12 cellular contexts compared by ENCODE assay signal in genomic region chr1:25360596-25361581, GRCh38. TPM values are rescaled to one million over a fixed set of nuclear protein-coding genes. Genes with fewer than 3 reads are reported as not detected.
A peak's percentile ranks its signal among the peaks of the same experiment; 100 is the strongest.
DNase-seq lines count a peak whose midpoint lies in the region; ATAC-seq and TF ChIP-seq lines count a peak whose summit lies in the region.
"Had no signal": no experiment of that assay in that cellular context is flagged by ENCODE, and none has a peak within 500 bp of the region (broad histone marks: within the 10 kb centered on the region; RNA-seq: fewer than 3 reads in every experiment).

No MANE protein-coding gene starts in this region.

- H3K9me3 Mint-ChIP-seq in activated CD4-positive, alpha-beta T cell treated with anti-CD3 and anti-CD28 coated beads for 36 hours (ENCODE audit: low read depth): no peaks in the 10 kb centered on the region
- no peaks in the 10 kb centered on the region for H3K9me3 Mint-ChIP-seq in T-cell

- H3K4me1 Mint-ChIP-seq in activated CD4-positive, alpha-beta T cell treated with anti-CD3 and anti-CD28 coated beads for 36 hours: peaks cover 16% of the 10 kb centered on the region
- H3K4me1 Mint-ChIP-seq in T-cell: peaks cover 13 to 25% (median 18%) of the 10 kb centered on the region in 3 donors

- no peak for DNase-seq in activated CD4-positive, alpha-beta T cell treated with anti-CD3 and anti-CD28 coated beads for 36 hours
- no peak for DNase-seq in activated CD4-positive, alpha-beta T cell treated with anti-CD3 and anti-CD28 coated beads for 1 hour
- DNase-seq in T-cell (no peak), fibroblast of mammary gland (ENCODE audit: low read depth) (peak; percentile 82), COLO829 (ENCODE audit: low spot score) (no peak), NCI-H128 (lab: John Stamatoyannopoulos, UW; ENCODE audit: unreplicated experiment) (no peak), NK-92 (lab: John Stamatoyannopoulos, UW; ENCODE audit: unreplicated experiment) (no peak)
- DNase-seq: 8988T; activated CD8-positive, alpha-beta memory T cell treated with anti-CD3 and anti-CD28 coated beads, Interleukin-2, amount 50 U/mL, for 48 hours; effector memory CD4-positive, alpha-beta T cell; NCI-H187 had no signal

- peak overlapping the region; percentile 14 for H3K27ac ChIP-seq in skeletal muscle tissue (ENCODE audit: low read depth, low read length)

- peak overlapping the region; percentile 33 for H3K27ac Mint-ChIP-seq in activated CD4-positive, alpha-beta T cell treated with anti-CD3 and anti-CD28 coated beads for 36 hours
- H3K27ac Mint-ChIP-seq in T-cell: peak overlapping the region; percentile 49 to 75

- H3K4me3 Mint-ChIP-seq in activated CD4-positive, alpha-beta T cell treated with anti-CD3 and anti-CD28 coated beads for 36 hours: no peak overlapping the region
- H3K4me3 Mint-ChIP-seq in T-cell: no peak overlapping the region

- H3K9me3 ChIP-seq in skeletal muscle tissue (ENCODE audit: control insufficient read depth in 3 of 3, low read length in 3 of 3): no peaks in the 10 kb centered on the region

- H3K9ac ChIP-seq in skeletal muscle tissue (ENCODE audit: low read depth in 1 of 3, low read length in 3 of 3): no peak overlapping the region

- H3K27me3 ChIP-seq in skeletal muscle tissue (ENCODE audit: control insufficient read depth in 3 of 3, insufficient read depth in 3 of 3, low read length in 3 of 3): no peaks in the 10 kb centered on the region

- H3K4me3 ChIP-seq in fibroblast of mammary gland (ENCODE audit: control insufficient read depth, low read depth, low read length): no peak overlapping the region
- no peak overlapping the region for H3K4me3 ChIP-seq in skeletal muscle tissue (ENCODE audit: low read length in 3 of 3)

- no peaks in the 10 kb centered on the region for H3K27me3 Mint-ChIP-seq in activated CD4-positive, alpha-beta T cell treated with anti-CD3 and anti-CD28 coated beads for 36 hours
- H3K27me3 Mint-ChIP-seq in T-cell: no peaks in the 10 kb centered on the region

- peaks cover 0 to 6% (median 0%) of the 10 kb centered on the region in 3 donors for H3K4me1 ChIP-seq in skeletal muscle tissue (ENCODE audit: control insufficient read depth in 3 of 3, insufficient read depth in 3 of 3, low read length in 3 of 3)

- intact Hi-C loops in activated CD4-positive, alpha-beta T cell treated with anti-CD3 and anti-CD28 coated beads for 36 hours (cut with DNase I, micrococcal nuclease): no loop called here

- peaks cover 12 to 17% (median 16%) of the 10 kb centered on the region in 3 donors for H3K36me3 ChIP-seq in skeletal muscle tissue (ENCODE audit: control insufficient read depth in 3 of 3, insufficient read depth in 3 of 3, low read length in 3 of 3)

- POLR2A ChIA-PET in activated CD4-positive, alpha-beta T cell treated with anti-CD3 and anti-CD28 coated beads for 36 hours (lab: Charles Lee): no interaction called here
- POLR2A ChIA-PET in T-cell (lab: Charles Lee): no interaction called here

- H3K36me3 Mint-ChIP-seq in activated CD4-positive, alpha-beta T cell treated with anti-CD3 and anti-CD28 coated beads for 36 hours (ENCODE audit: low read depth): peaks cover 31% of the 10 kb centered on the region
- H3K36me3 Mint-ChIP-seq in T-cell: peaks cover 40% of the 10 kb centered on the region

- no peak for TF ChIP-seq CTCF in fibroblast of mammary gland (conservative IDR thresholded peaks at IDR 0.05; ENCODE audit: control insufficient read depth, insufficient read depth, low read depth, low read length)

- no peak for ATAC-seq in activated CD4-positive, alpha-beta T cell treated with anti-CD3 and anti-CD28 coated beads for 36 hours
- ATAC-seq in T-cell (replicated peaks in 1 of 4): no peak

- CTCF ChIA-PET in activated CD4-positive, alpha-beta T cell treated with anti-CD3 and anti-CD28 coated beads for 36 hours (lab: Charles Lee): no interaction called here
- CTCF ChIA-PET in T-cell (lab: Charles Lee): no interaction called here

RNA-seq across cellular contexts. Expression of gene TMEM50A, which starts 22.8 kb away (rescaled TPM):
- total RNA-seq in activated CD4-positive, alpha-beta T cell treated with anti-CD3 and anti-CD28 coated beads for 36 hours: 100 to 1,000 TPM in 1 of 2 experiments, 10 to 100 TPM in 1; 98.0 to 120 TPM
- 100 to 1,000 TPM in 1 of 5 donors, 10 to 100 TPM in 4; 74.8 to 104 (median 97.2) TPM for total RNA-seq in T-cell
- total RNA-seq in skeletal muscle tissue: 72.0 TPM

RNA-seq across cellular contexts. Expression of gene RHCE, which starts 59.7 kb away (rescaled TPM):
- 1 to 10 TPM in 1 of 2 experiments, under 1 TPM in 1; 0.91 to 1.0 TPM for total RNA-seq in activated CD4-positive, alpha-beta T cell treated with anti-CD3 and anti-CD28 coated beads for 36 hours
- total RNA-seq in T-cell (1 to 10 TPM in 1 of 5 donors, under 1 TPM in 3, not detected in 1; 0.35 to 1.0 (median 0.63) TPM), skeletal muscle tissue (0.52 TPM)
